1 cellular context compared by ENCODE assay signal in the genomic region with DNA sequence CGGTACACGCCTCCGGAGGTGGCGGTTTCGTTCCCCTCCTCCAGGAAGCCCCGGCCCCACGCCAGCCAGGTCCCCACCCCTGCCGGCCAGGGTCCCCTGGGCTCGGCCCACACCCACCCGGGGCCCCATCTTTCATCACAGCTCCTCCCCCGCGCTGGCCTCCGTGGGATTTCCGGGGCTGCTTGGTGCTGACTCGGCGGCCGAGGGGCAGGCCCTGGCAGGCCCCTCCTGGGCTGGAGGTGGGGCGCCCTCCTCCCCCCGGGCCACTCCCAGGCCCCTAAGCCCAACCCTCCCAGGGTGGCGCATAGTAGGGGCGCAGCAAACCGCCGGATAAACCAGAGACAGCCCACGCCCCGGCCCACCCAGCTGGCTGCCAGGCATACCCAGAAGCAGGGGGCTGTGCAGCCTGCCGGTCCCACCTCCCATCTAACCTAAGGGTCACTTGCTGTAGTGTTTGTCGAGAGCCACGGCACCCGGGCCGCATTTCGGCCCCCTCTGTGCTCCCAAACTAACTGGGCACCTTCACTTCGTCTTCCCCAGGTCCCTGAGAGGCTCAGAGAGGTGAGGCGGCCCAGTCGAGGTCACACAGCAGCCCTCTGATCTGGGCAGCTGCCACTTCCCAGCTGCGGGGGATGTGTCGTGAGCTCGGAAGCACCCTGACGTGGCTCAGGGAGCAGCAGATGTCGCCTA.
TF ChIP-seq lines count a peak whose summit lies in the region.

No MANE protein-coding gene starts in this region.

TF ChIP-seq in K562, 482 proteins besides CTCF, POLR2A, EP300 and RAD21 (continued from another document):
- TF ChIP-seq ZBTB5 (IDR thresholded peaks at IDR 0.05) (no peak), PTRF (tag; IDR thresholded peaks at IDR 0.05) (no peak), HNRNPL (IDR thresholded peaks at IDR 0.05; ENCODE audit: low read depth, low read length) (no peak; the same call in 1 of the 2 replicates), KDM1A (IDR thresholded peaks at IDR 0.05) (peak in 1 of 2 experiments; percentile 43; a peak in 1 of 4 replicates), ARID1B (IDR thresholded peaks at IDR 0.05) (peak; percentile 24; the same call in 1 of the 2 replicates), TCF3 (CRISPR knock-in tag; IDR thresholded peaks at IDR 0.05) (no peak), ZNF431 (CRISPR knock-in tag; IDR thresholded peaks at IDR 0.05) (no peak), MEIS2 (IDR thresholded peaks at IDR 0.05; ENCODE audit: partially characterized antibody) (peak; percentile 60), KDM4B (IDR thresholded peaks at IDR 0.05; ENCODE audit: borderline replicate concordance in 2 of 2, low read depth in 1 of 2) (no peak), NR1H2 (CRISPR knock-in tag; IDR thresholded peaks at IDR 0.05) (no peak), ZKSCAN1 (IDR thresholded peaks at IDR 0.05; ENCODE audit: low read depth, low read length) (peak; percentile 99), ZC3H11A (IDR thresholded peaks at IDR 0.05; ENCODE audit: low read depth, low read length) (no peak), SP2 (IDR thresholded peaks at IDR 0.05; ENCODE audit: extremely low read depth, low read depth, low read length, poor library complexity, severe bottlenecking) (no peak), ZNF445 (CRISPR knock-in tag; IDR thresholded peaks at IDR 0.05; ENCODE audit: low read depth) (no peak), CHCHD3 (CRISPR knock-in tag; IDR thresholded peaks at IDR 0.05) (no peak), NONO (IDR thresholded peaks at IDR 0.05; ENCODE audit: low read depth in 2 of 2, low read length in 1 of 2) (no peak), BRD9 (IDR thresholded peaks at IDR 0.05; ENCODE audit: low read depth, partially characterized antibody) (peak; percentile 99), PML (IDR thresholded peaks at IDR 0.05; ENCODE audit: low read length) (no peak), CHAMP1 (IDR thresholded peaks at IDR 0.05) (no peak), PCBP2 (IDR thresholded peaks at IDR 0.05; ENCODE audit: low read depth, low read length, poor library complexity, severe bottlenecking) (no peak), RBM22 (IDR thresholded peaks at IDR 0.05; ENCODE audit: low read depth, low read length, poor library complexity, severe bottlenecking) (peak; percentile 72), RBM34 (IDR thresholded peaks at IDR 0.05; ENCODE audit: borderline replicate concordance, insufficient read depth, low read length) (no peak), GATAD2B (IDR thresholded peaks at IDR 0.05; ENCODE audit: borderline replicate concordance) (peak; percentile 18; the same call in 1 of the 2 replicates), DPF2 (IDR thresholded peaks at IDR 0.05) (no peak), ETV5 (CRISPR knock-in tag; IDR thresholded peaks at IDR 0.05; ENCODE audit: low read depth) (peak; percentile 20; the same call in 1 of the 2 replicates), KLF13 (tag; IDR thresholded peaks at IDR 0.05; ENCODE audit: borderline replicate concordance, low read depth) (no peak)
- TF ChIP-seq, protein P1, sequence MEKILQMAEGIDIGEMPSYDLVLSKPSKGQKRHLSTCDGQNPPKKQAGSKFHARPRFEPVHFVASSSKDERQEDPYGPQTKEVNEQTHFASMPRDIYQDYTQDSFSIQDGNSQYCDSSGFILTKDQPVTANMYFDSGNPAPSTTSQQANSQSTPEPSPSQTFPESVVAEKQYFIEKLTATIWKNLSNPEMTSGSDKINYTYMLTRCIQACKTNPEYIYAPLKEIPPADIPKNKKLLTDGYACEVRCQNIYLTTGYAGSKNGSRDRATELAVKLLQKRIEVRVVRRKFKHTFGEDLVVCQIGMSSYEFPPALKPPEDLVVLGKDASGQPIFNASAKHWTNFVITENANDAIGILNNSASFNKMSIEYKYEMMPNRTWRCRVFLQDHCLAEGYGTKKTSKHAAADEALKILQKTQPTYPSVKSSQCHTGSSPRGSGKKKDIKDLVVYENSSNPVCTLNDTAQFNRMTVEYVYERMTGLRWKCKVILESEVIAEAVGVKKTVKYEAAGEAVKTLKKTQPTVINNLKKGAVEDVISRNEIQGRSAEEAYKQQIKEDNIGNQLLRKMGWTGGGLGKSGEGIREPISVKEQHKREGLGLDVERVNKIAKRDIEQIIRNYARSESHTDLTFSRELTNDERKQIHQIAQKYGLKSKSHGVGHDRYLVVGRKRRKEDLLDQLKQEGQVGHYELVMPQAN (IDR thresholded peaks at IDR 0.05; ENCODE audit: borderline replicate concordance): no peak
- TF ChIP-seq, protein P2, sequence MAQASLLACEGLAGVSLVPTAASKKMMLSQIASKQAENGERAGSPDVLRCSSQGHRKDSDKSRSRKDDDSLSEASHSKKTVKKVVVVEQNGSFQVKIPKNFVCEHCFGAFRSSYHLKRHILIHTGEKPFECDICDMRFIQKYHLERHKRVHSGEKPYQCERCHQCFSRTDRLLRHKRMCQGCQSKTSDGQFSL (CRISPR knock-in tag; IDR thresholded peaks at IDR 0.05): no peak
- TF ChIP-seq, protein P2 (tag; IDR thresholded peaks at IDR 0.05): no peak
- TF ChIP-seq, protein P3, sequence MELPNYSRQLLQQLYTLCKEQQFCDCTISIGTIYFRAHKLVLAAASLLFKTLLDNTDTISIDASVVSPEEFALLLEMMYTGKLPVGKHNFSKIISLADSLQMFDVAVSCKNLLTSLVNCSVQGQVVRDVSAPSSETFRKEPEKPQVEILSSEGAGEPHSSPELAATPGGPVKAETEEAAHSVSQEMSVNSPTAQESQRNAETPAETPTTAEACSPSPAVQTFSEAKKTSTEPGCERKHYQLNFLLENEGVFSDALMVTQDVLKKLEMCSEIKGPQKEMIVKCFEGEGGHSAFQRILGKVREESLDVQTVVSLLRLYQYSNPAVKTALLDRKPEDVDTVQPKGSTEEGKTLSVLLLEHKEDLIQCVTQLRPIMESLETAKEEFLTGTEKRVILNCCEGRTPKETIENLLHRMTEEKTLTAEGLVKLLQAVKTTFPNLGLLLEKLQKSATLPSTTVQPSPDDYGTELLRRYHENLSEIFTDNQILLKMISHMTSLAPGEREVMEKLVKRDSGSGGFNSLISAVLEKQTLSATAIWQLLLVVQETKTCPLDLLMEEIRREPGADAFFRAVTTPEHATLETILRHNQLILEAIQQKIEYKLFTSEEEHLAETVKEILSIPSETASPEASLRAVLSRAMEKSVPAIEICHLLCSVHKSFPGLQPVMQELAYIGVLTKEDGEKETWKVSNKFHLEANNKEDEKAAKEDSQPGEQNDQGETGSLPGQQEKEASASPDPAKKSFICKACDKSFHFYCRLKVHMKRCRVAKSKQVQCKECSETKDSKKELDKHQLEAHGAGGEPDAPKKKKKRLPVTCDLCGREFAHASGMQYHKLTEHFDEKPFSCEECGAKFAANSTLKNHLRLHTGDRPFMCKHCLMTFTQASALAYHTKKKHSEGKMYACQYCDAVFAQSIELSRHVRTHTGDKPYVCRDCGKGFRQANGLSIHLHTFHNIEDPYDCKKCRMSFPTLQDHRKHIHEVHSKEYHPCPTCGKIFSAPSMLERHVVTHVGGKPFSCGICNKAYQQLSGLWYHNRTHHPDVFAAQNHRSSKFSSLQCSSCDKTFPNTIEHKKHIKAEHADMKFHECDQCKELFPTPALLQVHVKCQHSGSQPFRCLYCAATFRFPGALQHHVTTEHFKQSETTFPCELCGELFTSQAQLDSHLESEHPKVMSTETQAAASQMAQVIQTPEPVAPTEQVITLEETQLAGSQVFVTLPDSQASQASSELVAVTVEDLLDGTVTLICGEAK (IDR thresholded peaks at IDR 0.05): no peak
- TF ChIP-seq, protein P3 (CRISPR knock-in tag; IDR thresholded peaks at IDR 0.05): no peak
- TF ChIP-seq, protein P4, sequence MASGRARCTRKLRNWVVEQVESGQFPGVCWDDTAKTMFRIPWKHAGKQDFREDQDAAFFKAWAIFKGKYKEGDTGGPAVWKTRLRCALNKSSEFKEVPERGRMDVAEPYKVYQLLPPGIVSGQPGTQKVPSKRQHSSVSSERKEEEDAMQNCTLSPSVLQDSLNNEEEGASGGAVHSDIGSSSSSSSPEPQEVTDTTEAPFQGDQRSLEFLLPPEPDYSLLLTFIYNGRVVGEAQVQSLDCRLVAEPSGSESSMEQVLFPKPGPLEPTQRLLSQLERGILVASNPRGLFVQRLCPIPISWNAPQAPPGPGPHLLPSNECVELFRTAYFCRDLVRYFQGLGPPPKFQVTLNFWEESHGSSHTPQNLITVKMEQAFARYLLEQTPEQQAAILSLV (tag; IDR thresholded peaks at IDR 0.05): no peak
- TF ChIP-seq, protein P5, sequence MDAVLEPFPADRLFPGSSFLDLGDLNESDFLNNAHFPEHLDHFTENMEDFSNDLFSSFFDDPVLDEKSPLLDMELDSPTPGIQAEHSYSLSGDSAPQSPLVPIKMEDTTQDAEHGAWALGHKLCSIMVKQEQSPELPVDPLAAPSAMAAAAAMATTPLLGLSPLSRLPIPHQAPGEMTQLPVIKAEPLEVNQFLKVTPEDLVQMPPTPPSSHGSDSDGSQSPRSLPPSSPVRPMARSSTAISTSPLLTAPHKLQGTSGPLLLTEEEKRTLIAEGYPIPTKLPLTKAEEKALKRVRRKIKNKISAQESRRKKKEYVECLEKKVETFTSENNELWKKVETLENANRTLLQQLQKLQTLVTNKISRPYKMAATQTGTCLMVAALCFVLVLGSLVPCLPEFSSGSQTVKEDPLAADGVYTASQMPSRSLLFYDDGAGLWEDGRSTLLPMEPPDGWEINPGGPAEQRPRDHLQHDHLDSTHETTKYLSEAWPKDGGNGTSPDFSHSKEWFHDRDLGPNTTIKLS (IDR thresholded peaks at IDR 0.05; ENCODE audit: borderline replicate concordance, low read depth): no peak
